In genomic region chr2:125491663-125492062, GRCh38 we compare ENCODE assay signal across 25 cellular contexts.
"Had no signal": no experiment of that assay in that cellular context is flagged by ENCODE, and none has a peak within 500 bp of the region (broad histone marks: within the 10 kb centered on the region; RNA-seq: fewer than 3 reads in every experiment).

No MANE protein-coding gene starts in this region.

- ATAC-seq: K562, Panc1, PC-3 had no signal

- FAIRE-seq: HTR-8/SVneo, K562 had no signal

- H3K4me1 Mint-ChIP-seq: IgD-negative memory B cell had no signal

- H3K9me3 ChIP-seq: SK-N-SH had no signal

- H3K27me3 Mint-ChIP-seq: IgD-negative memory B cell had no signal

- H3K4me2 ChIP-seq: SK-N-SH had no signal

- H3K9ac ChIP-seq: SK-N-SH had no signal

- H3K4me3 ChIP-seq: K562 had no signal

- DNase-seq: NCI-H1092; NCI-H1105 treated with DMSO at 0.1 percent for 48 hours; NCI-H1417 treated with DMSO at 0.1 percent for 48 hours; NCI-H146; NCI-H1694 treated with DMSO at 0.1 percent for 48 hours; NCI-H2029; NCI-H2081 treated with DMSO at 0.1 percent for 48 hours; NCI-H2171; NCI-H226; NCI-H446; NCI-H510A; NCI-H524 treated with DMSO at 0.1 percent for 48 hours; NCI-H69; NCI-H774; NK-92 treated with Interleukin-12 subunit alpha and Interleukin-12 subunit beta, amount 100 ng/mL, for 24 hours; PC-3; SHP77; SK-N-SH; T-helper 1 cell had no signal

- H3K4me3 Mint-ChIP-seq: IgD-negative memory B cell had no signal

- H3K27ac ChIP-seq: HL-60, RWPE1 had no signal
